1 cellular context compared by ENCODE assay signal in the genomic region with DNA sequence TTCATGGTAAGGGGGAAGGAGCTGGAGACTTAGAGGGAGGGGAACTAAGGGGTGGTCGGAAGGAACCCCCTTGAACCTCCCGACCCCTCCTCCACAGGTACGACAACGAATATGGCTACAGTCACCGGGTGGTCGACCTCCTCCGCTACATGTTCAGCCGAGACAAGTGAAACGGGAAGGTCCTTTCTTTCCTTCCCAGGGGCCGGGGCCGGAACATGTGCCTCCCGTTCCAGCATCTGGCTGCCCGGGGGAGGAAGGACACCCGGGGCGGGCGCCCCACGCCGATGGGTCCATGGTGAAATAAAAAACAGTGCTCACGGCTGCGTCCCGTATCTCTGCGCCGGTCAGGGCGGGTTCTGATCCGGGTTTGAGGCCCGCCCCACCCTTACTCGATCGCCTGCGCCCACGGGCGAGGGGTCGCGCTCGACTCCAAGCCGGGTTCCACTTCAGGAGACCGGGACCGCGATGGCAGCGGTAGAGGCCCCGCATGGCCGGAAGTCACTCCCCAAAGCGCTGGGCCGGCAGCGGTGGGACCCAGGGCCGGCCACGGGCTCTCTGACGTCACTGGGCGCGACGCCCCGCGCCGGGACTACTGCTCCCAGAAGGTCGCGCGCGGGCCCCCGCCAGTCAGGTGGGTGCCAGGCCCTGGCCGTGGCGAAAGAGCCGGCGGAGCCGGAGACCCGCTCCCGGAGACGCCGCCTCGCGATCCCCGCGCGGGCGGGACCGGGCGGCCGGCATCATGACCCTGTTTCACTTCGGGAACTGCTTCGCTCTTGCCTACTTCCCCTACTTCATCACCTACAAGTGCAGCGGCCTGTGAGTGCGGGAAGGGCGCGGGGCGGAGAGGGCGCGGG.
A peak's percentile ranks its signal among the peaks of the same experiment; 100 is the strongest.
TF ChIP-seq lines count a peak whose summit lies in the region.

A gene with protein sequence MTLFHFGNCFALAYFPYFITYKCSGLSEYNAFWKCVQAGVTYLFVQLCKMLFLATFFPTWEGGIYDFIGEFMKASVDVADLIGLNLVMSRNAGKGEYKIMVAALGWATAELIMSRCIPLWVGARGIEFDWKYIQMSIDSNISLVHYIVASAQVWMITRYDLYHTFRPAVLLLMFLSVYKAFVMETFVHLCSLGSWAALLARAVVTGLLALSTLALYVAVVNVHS (plus strand): TSS at position 626 of the 854 bp plus-strand sequence. CDS start 114 bp downstream, at position 740.

TF ChIP-seq in K562, 482 proteins besides CTCF, POLR2A, EP300 and RAD21 (continued from another document and continues in another):
- TF ChIP-seq, protein P1, sequence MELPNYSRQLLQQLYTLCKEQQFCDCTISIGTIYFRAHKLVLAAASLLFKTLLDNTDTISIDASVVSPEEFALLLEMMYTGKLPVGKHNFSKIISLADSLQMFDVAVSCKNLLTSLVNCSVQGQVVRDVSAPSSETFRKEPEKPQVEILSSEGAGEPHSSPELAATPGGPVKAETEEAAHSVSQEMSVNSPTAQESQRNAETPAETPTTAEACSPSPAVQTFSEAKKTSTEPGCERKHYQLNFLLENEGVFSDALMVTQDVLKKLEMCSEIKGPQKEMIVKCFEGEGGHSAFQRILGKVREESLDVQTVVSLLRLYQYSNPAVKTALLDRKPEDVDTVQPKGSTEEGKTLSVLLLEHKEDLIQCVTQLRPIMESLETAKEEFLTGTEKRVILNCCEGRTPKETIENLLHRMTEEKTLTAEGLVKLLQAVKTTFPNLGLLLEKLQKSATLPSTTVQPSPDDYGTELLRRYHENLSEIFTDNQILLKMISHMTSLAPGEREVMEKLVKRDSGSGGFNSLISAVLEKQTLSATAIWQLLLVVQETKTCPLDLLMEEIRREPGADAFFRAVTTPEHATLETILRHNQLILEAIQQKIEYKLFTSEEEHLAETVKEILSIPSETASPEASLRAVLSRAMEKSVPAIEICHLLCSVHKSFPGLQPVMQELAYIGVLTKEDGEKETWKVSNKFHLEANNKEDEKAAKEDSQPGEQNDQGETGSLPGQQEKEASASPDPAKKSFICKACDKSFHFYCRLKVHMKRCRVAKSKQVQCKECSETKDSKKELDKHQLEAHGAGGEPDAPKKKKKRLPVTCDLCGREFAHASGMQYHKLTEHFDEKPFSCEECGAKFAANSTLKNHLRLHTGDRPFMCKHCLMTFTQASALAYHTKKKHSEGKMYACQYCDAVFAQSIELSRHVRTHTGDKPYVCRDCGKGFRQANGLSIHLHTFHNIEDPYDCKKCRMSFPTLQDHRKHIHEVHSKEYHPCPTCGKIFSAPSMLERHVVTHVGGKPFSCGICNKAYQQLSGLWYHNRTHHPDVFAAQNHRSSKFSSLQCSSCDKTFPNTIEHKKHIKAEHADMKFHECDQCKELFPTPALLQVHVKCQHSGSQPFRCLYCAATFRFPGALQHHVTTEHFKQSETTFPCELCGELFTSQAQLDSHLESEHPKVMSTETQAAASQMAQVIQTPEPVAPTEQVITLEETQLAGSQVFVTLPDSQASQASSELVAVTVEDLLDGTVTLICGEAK (IDR thresholded peaks at IDR 0.05): peak; percentile 73; the same call in 1 of the 2 replicates
- TF ChIP-seq, protein P1 (CRISPR knock-in tag; IDR thresholded peaks at IDR 0.05): no peak
- TF ChIP-seq, protein P2, sequence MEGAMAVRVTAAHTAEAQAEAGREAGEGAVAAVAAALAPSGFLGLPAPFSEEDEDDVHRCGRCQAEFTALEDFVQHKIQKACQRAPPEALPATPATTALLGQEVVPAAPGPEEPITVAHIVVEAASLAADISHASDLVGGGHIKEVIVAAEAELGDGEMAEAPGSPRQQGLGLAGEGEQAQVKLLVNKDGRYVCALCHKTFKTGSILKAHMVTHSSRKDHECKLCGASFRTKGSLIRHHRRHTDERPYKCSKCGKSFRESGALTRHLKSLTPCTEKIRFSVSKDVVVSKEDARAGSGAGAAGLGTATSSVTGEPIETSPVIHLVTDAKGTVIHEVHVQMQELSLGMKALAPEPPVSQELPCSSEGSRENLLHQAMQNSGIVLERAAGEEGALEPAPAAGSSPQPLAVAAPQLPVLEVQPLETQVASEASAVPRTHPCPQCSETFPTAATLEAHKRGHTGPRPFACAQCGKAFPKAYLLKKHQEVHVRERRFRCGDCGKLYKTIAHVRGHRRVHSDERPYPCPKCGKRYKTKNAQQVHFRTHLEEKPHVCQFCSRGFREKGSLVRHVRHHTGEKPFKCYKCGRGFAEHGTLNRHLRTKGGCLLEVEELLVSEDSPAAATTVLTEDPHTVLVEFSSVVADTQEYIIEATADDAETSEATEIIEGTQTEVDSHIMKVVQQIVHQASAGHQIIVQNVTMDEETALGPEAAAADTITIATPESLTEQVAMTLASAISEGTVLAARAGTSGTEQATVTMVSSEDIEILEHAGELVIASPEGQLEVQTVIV (CRISPR knock-in tag; IDR thresholded peaks at IDR 0.05; ENCODE audit: borderline replicate concordance): no peak
- TF ChIP-seq RUNX1 (IDR thresholded peaks at IDR 0.05; ENCODE audit: low read depth) (no peak), RBM25 (IDR thresholded peaks at IDR 0.05; ENCODE audit: low read depth, low read length, severe bottlenecking) (no peak), DMBX1 (CRISPR knock-in tag; IDR thresholded peaks at IDR 0.05; ENCODE audit: borderline replicate concordance) (0 out of 2 replicates have a peak, but pooled peaks have one; percentile 24), KDM5B (IDR thresholded peaks at IDR 0.05; ENCODE audit: insufficient replicate concordance, low read depth, low read length) (peak; percentile 81), KHSRP (IDR thresholded peaks at IDR 0.05) (peak; percentile 52; the same call in 1 of the 2 replicates), RBM39 (optimal IDR thresholded peaks at IDR 0.05; ENCODE audit: low read depth, low read length) (no peak), STAT5B (CRISPR knock-in tag; IDR thresholded peaks at IDR 0.05) (no peak), NFYB (IDR thresholded peaks at IDR 0.05; ENCODE audit: extremely low read depth, insufficient read length) (no peak), PHF20 (IDR thresholded peaks at IDR 0.05; ENCODE audit: partially characterized antibody) (peak; percentile 84), KAT2B (IDR thresholded peaks at IDR 0.05; ENCODE audit: low read depth, low read length) (no peak), ATF7 (IDR thresholded peaks at IDR 0.05) (peak; percentile 92), NCOR1 (IDR thresholded peaks at IDR 0.05) (no peak), TFAM (CRISPR knock-in tag; conservative IDR thresholded peaks at IDR 0.05) (no peak), NFIX (CRISPR knock-in tag; IDR thresholded peaks at IDR 0.05; ENCODE audit: low read depth) (no peak), NUFIP1 (IDR thresholded peaks at IDR 0.05; ENCODE audit: partially characterized antibody) (no peak), C11orf30 (IDR thresholded peaks at IDR 0.05; ENCODE audit: low read depth) (peak; percentile 84)
- TF ChIP-seq, protein P3, sequence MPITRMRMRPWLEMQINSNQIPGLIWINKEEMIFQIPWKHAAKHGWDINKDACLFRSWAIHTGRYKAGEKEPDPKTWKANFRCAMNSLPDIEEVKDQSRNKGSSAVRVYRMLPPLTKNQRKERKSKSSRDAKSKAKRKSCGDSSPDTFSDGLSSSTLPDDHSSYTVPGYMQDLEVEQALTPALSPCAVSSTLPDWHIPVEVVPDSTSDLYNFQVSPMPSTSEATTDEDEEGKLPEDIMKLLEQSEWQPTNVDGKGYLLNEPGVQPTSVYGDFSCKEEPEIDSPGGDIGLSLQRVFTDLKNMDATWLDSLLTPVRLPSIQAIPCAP (CRISPR knock-in tag; IDR thresholded peaks at IDR 0.05; ENCODE audit: borderline replicate concordance): no peak
- TF ChIP-seq, protein P4, sequence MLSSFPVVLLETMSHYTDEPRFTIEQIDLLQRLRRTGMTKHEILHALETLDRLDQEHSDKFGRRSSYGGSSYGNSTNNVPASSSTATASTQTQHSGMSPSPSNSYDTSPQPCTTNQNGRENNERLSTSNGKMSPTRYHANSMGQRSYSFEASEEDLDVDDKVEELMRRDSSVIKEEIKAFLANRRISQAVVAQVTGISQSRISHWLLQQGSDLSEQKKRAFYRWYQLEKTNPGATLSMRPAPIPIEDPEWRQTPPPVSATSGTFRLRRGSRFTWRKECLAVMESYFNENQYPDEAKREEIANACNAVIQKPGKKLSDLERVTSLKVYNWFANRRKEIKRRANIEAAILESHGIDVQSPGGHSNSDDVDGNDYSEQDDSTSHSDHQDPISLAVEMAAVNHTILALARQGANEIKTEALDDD (IDR thresholded peaks at IDR 0.05): no peak
- TF ChIP-seq, protein P5, sequence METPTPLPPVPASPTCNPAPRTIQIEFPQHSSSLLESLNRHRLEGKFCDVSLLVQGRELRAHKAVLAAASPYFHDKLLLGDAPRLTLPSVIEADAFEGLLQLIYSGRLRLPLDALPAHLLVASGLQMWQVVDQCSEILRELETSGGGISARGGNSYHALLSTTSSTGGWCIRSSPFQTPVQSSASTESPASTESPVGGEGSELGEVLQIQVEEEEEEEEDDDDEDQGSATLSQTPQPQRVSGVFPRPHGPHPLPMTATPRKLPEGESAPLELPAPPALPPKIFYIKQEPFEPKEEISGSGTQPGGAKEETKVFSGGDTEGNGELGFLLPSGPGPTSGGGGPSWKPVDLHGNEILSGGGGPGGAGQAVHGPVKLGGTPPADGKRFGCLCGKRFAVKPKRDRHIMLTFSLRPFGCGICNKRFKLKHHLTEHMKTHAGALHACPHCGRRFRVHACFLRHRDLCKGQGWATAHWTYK (CRISPR knock-in tag; IDR thresholded peaks at IDR 0.05): peak; percentile 97
- TF ChIP-seq, protein P6, sequence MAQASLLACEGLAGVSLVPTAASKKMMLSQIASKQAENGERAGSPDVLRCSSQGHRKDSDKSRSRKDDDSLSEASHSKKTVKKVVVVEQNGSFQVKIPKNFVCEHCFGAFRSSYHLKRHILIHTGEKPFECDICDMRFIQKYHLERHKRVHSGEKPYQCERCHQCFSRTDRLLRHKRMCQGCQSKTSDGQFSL (CRISPR knock-in tag; IDR thresholded peaks at IDR 0.05): peak; percentile 27; the same call in 1 of the 2 replicates
- TF ChIP-seq, protein P6 (tag; IDR thresholded peaks at IDR 0.05): no peak
- TF ChIP-seq, protein P7, sequence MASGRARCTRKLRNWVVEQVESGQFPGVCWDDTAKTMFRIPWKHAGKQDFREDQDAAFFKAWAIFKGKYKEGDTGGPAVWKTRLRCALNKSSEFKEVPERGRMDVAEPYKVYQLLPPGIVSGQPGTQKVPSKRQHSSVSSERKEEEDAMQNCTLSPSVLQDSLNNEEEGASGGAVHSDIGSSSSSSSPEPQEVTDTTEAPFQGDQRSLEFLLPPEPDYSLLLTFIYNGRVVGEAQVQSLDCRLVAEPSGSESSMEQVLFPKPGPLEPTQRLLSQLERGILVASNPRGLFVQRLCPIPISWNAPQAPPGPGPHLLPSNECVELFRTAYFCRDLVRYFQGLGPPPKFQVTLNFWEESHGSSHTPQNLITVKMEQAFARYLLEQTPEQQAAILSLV (tag; IDR thresholded peaks at IDR 0.05): no peak
- TF ChIP-seq, protein P8, sequence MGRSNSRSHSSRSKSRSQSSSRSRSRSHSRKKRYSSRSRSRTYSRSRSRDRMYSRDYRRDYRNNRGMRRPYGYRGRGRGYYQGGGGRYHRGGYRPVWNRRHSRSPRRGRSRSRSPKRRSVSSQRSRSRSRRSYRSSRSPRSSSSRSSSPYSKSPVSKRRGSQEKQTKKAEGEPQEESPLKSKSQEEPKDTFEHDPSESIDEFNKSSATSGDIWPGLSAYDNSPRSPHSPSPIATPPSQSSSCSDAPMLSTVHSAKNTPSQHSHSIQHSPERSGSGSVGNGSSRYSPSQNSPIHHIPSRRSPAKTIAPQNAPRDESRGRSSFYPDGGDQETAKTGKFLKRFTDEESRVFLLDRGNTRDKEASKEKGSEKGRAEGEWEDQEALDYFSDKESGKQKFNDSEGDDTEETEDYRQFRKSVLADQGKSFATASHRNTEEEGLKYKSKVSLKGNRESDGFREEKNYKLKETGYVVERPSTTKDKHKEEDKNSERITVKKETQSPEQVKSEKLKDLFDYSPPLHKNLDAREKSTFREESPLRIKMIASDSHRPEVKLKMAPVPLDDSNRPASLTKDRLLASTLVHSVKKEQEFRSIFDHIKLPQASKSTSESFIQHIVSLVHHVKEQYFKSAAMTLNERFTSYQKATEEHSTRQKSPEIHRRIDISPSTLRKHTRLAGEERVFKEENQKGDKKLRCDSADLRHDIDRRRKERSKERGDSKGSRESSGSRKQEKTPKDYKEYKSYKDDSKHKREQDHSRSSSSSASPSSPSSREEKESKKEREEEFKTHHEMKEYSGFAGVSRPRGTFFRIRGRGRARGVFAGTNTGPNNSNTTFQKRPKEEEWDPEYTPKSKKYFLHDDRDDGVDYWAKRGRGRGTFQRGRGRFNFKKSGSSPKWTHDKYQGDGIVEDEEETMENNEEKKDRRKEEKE (IDR thresholded peaks at IDR 0.05; ENCODE audit: borderline replicate concordance in 1 of 2, control insufficient read depth in 1 of 2, low read depth in 2 of 2, low read length in 1 of 2): no peak
- TF ChIP-seq, protein P9, sequence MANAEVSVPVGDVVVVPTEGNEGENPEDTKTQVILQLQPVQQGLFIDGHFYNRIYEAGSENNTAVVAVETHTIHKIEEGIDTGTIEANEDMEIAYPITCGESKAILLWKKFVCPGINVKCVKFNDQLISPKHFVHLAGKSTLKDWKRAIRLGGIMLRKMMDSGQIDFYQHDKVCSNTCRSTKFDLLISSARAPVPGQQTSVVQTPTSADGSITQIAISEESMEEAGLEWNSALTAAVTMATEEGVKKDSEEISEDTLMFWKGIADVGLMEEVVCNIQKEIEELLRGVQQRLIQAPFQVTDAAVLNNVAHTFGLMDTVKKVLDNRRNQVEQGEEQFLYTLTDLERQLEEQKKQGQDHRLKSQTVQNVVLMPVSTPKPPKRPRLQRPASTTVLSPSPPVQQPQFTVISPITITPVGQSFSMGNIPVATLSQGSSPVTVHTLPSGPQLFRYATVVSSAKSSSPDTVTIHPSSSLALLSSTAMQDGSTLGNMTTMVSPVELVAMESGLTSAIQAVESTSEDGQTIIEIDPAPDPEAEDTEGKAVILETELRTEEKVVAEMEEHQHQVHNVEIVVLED (CRISPR knock-in tag; IDR thresholded peaks at IDR 0.05): peak; percentile 56
